Comparison of ENCODE assay signal across 8 cellular contexts in the genomic region with DNA sequence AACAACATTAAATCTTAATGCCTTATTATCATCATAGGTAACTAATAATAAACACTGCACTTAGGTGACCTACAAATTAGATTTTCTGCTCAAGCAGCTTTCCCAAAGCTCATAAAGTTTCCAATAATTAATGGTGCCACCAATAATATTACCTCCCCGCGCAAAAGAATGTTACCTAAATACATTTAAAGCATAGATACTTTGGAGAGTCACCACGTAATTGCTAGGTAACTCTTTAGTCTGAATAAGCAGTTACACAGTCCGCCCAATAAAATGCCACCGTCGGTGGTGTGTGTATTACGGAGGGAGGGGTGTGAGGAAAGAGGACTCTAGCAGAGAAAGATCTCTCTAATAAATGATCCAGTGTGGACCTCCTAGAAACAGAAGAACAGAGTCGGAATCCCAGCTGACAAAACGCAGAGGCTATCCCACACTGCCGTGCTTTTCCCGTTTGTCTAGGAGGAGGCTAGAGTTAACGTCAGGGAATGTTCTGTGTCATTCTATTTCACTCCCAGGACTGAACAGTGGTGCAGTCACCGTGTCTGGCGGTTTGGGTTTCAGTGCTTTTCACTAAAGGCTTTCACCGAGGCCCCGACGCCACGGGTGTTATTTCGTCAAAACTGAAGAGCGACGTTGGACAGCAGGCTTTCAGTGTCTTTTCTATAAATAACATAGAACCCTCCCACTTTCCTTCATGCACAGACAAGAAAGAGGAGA. TPM values are rescaled to one million over a fixed set of nuclear protein-coding genes. Genes with fewer than 3 reads are reported as not detected.
DNase-seq lines count a peak whose midpoint lies in the region; ATAC-seq, FAIRE-seq and TF ChIP-seq lines count a peak whose summit lies in the region.

No MANE protein-coding gene starts in this region.

- peak overlapping the region; percentile 73 for H3K27ac ChIP-seq in C4-2B
- peak overlapping the region; percentile 27 for H3K27ac ChIP-seq in RWPE2 (ENCODE audit: poor library complexity, severe bottlenecking)
- H3K27ac ChIP-seq in pancreas: peak overlapping the region; percentile 75 to 98 (median 92)
- H3K27ac ChIP-seq in tibial nerve: peak overlapping the region; percentile 92 to 97 (median 94)

- TF ChIP-seq POLR2A in tibial nerve (IDR thresholded peaks at IDR 0.05): no peak

- H3K4me3 ChIP-seq in RWPE2 (ENCODE audit: severe bottlenecking): peak overlapping the region; percentile 81
- H3K4me3 ChIP-seq in pancreas: peak overlapping the region; percentile 56 to 83 (median 72)
- H3K4me3 ChIP-seq in tibial nerve: peak overlapping the region; percentile 69 to 89 (median 84)

- H3K27me3 Mint-ChIP-seq in activated naive CD8-positive, alpha-beta T cell treated with anti-CD3 and anti-CD28 coated beads, Interleukin-2, amount 50 U/mL, for 24 hours: no peaks in the 10 kb centered on the region

- WGBS in pancreas, 2 donors: 1% methylated on average over 21 of the region's 21 CpGs
- 3 to 6% methylated on average over 21 of the region's 21 CpGs for WGBS in tibial nerve, 2 donors

- no peak for FAIRE-seq in pancreas (lab: Jason Lieb, UNC)

- no peaks in the 10 kb centered on the region for H3K27me3 ChIP-seq in RWPE2 (ENCODE audit: insufficient read depth, poor library complexity, severe bottlenecking)
- no peaks in the 10 kb centered on the region for H3K27me3 ChIP-seq in pancreas
- H3K27me3 ChIP-seq in tibial nerve: no peaks in the 10 kb centered on the region

- H3K27ac Mint-ChIP-seq in activated naive CD8-positive, alpha-beta T cell treated with anti-CD3 and anti-CD28 coated beads, Interleukin-2, amount 50 U/mL, for 24 hours: peak overlapping the region; percentile 90

- TF ChIP-seq CTCF in C4-2B (conservative IDR thresholded peaks at IDR 0.05): no peak
- TF ChIP-seq CTCF in RWPE2 (IDR thresholded peaks at IDR 0.05; ENCODE audit: poor library complexity, severe bottlenecking): no peak
- TF ChIP-seq CTCF in pancreas (IDR thresholded peaks at IDR 0.05): no peak
- no peak for TF ChIP-seq CTCF in tibial nerve (IDR thresholded peaks at IDR 0.05)

- intact Hi-C loops in Right ventricle myocardium superior (cut with DNase I): no loop called here
- intact Hi-C loops in pancreas (cut with DNase I): no loop called here

- H3K9me3 ChIP-seq in RWPE2 (ENCODE audit: severe bottlenecking): no peaks in the 10 kb centered on the region
- H3K9me3 ChIP-seq in pancreas: no peaks in the 10 kb centered on the region
- no peaks in the 10 kb centered on the region for H3K9me3 ChIP-seq in tibial nerve

- peaks cover 8% of the 10 kb centered on the region for H3K36me3 Mint-ChIP-seq in activated naive CD8-positive, alpha-beta T cell treated with anti-CD3 and anti-CD28 coated beads, Interleukin-2, amount 50 U/mL, for 24 hours (ENCODE audit: low read depth)

- H3K4me3 Mint-ChIP-seq in activated naive CD8-positive, alpha-beta T cell treated with anti-CD3 and anti-CD28 coated beads, Interleukin-2, amount 50 U/mL, for 24 hours: peak overlapping the region; percentile 79

- DNase-seq in HT1080 (ENCODE audit: low read depth) (peak; percentile 30), RWPE2 (ENCODE audit: low spot score) (no peak), Right ventricle myocardium superior (peak; percentile 60), pancreas (peak in 4 of 6 donors; percentile 23 to 67 (median 38)), tibial nerve (ENCODE audit: low spot score in 2 of 2) (peak in 1 of 2 donors; percentile 42)
- DNase-seq in activated naive CD8-positive, alpha-beta T cell treated with anti-CD3 and anti-CD28 coated beads, Interleukin-2, amount 50 U/mL, for 24 hours: peak; percentile 50

- peak in 1 of 2 donors; percentile 34 for TF ChIP-seq EP300 in tibial nerve (IDR thresholded peaks at IDR 0.05)

- no peaks in the 10 kb centered on the region for H3K9me3 Mint-ChIP-seq in activated naive CD8-positive, alpha-beta T cell treated with anti-CD3 and anti-CD28 coated beads, Interleukin-2, amount 50 U/mL, for 24 hours

- ATAC-seq in GM19467 (IDR thresholded peaks at IDR 0.05; ENCODE audit: unreplicated experiment): peak; percentile 33
- peak; percentile 60 for ATAC-seq in RWPE2 (ENCODE audit: low read depth)
- ATAC-seq in activated naive CD8-positive, alpha-beta T cell treated with anti-CD3 and anti-CD28 coated beads, Interleukin-2, amount 50 U/mL, for 24 hours: peak; percentile 58
- peak; percentile 51 for ATAC-seq in Right ventricle myocardium superior (ENCODE audit: poor library complexity)
- peak; percentile 40 to 66 (median 58) for ATAC-seq in pancreas

- peaks cover 25% of the 10 kb centered on the region for H3K4me1 Mint-ChIP-seq in activated naive CD8-positive, alpha-beta T cell treated with anti-CD3 and anti-CD28 coated beads, Interleukin-2, amount 50 U/mL, for 24 hours

- peaks cover 9% of the 10 kb centered on the region for H3K36me3 ChIP-seq in RWPE2 (ENCODE audit: low read depth)
- no peaks in the 10 kb centered on the region for H3K36me3 ChIP-seq in pancreas
- H3K36me3 ChIP-seq in tibial nerve: peaks cover 0 to 9% (median 0%) of the 10 kb centered on the region in 3 donors

- H3K4me1 ChIP-seq in RWPE2 (ENCODE audit: insufficient read depth, poor library complexity, severe bottlenecking) (no peaks in the 10 kb centered on the region), pancreas (peaks cover 0 to 16% (median 14%) of the 10 kb centered on the region in 3 donors), tibial nerve (peaks cover 5 to 18% (median 11%) of the 10 kb centered on the region in 4 donors)

RNA-seq across cellular contexts. Expression of gene RNFT1, which starts 0.6 kb away (rescaled TPM):
- total RNA-seq in HT1080 (2014; rRNA removed; shearing (Covaris generic)): 5.1 and 7.7 TPM in 2 replicates
- polyA plus RNA-seq in HT1080 (2015; cell fraction: cytosol; rRNA removed): 4.7 and 5.7 TPM in 2 replicates
- polyA plus RNA-seq in HT1080 (2015; cell fraction: nucleus; rRNA removed): 13.4 and 13.7 TPM in 2 replicates
- total RNA-seq in Right ventricle myocardium superior (15.9 TPM), pancreas (10 to 100 TPM in 4 of 6 donors, 1 to 10 TPM in 2; 9.2 to 17.9 (median 11.4) TPM), tibial nerve (10 to 100 TPM in 2 of 4 donors, 1 to 10 TPM in 2; 7.3 to 18.4 (median 10.9) TPM)
- 10 to 100 TPM; 11.3 to 20.0 TPM for polyA plus RNA-seq in pancreas

Comparison
In these comparisons a context has a peak if more than half of its experiments do, and no peak if none do; other contexts are left out.
1. H3K27ac ChIP-seq: peak in every context shown above with its lines; median percentile 94 in tibial nerve; 92 in pancreas; 73 in C4-2B; 27 in RWPE2.